Comparison of ENCODE assay signal across 18 cellular contexts in genomic region chr9:133527444-133527920, GRCh38. TPM values are rescaled to one million over a fixed set of nuclear protein-coding genes. Genes with fewer than 3 reads are reported as not detected.
DNase-seq lines count a peak whose midpoint lies in the region; ATAC-seq and TF ChIP-seq lines count a peak whose summit lies in the region.
"Had no signal": no experiment of that assay in that cellular context is flagged by ENCODE, and none has a peak within 500 bp of the region (broad histone marks: within the 10 kb centered on the region; RNA-seq: fewer than 3 reads in every experiment).

No MANE protein-coding gene starts in this region.

- TF ChIP-seq POLR2A in testis (IDR thresholded peaks at IDR 0.05) = no peak

- H3K9me3 ChIP-seq in NT2/D1 (ENCODE audit: insufficient read depth, low read length) = no peaks in the 10 kb centered on the region
- no peaks in the 10 kb centered on the region for H3K9me3 ChIP-seq in endodermal cell (ENCODE audit: control insufficient read depth, low read length)
- H3K9me3 ChIP-seq in testis = no peaks in the 10 kb centered on the region
- H3K9me3 ChIP-seq: prostate gland had no signal

- H3K4me3 Mint-ChIP-seq in endodermal cell (peak overlapping the region; percentile 10), mesothelial cell of epicardium (peak overlapping the region; percentile 40)
- H3K4me3 Mint-ChIP-seq in activated CD4-positive, alpha-beta T cell treated with anti-CD3 and anti-CD28 coated beads, Interleukin-2, amount 10 ng/mL, durations not matched to agents 24 days and 14 days = no peak overlapping the region
- H3K4me3 Mint-ChIP-seq: CD8-positive, alpha-beta memory T cell; memory B cell; stimulated activated naive CD8-positive, alpha-beta T cell treated with anti-CD3 and anti-CD28 coated beads, Interleukin-15, amount 100 ng/mL, for 72 hours had no signal

- H3K9ac ChIP-seq in NT2/D1 (ENCODE audit: insufficient read length, low read depth) = peak overlapping the region; percentile 61
- H3K9ac ChIP-seq in endodermal cell (ENCODE audit: extremely low read depth, low read length, poor library complexity, severe bottlenecking) = no peak overlapping the region

- H3K4me1 ChIP-seq in NT2/D1 (ENCODE audit: insufficient read depth, insufficient read length) = peaks cover 48% of the 10 kb centered on the region
- peaks cover 13% of the 10 kb centered on the region for H3K4me1 ChIP-seq in endodermal cell (ENCODE audit: control insufficient read depth, insufficient read depth, low read length)
- peaks cover 44% of the 10 kb centered on the region for H3K4me1 ChIP-seq in testis

- H3K27ac Mint-ChIP-seq in endodermal cell (peak overlapping the region; percentile 61), mesothelial cell of epicardium (peak overlapping the region; percentile 88)
- H3K27ac Mint-ChIP-seq in activated CD4-positive, alpha-beta T cell treated with anti-CD3 and anti-CD28 coated beads, Interleukin-2, amount 10 ng/mL, durations not matched to agents 24 days and 14 days = no peak overlapping the region
- H3K27ac Mint-ChIP-seq: CD8-positive, alpha-beta memory T cell; memory B cell had no signal

- WGBS in endodermal cell (ENCODE audit: insufficient coverage in 1 of 2, insufficient read length in 1 of 2), 2 experiments = 64 to 80% methylated on average over 16 to 18 of the region's 18 CpGs
- WGBS in testis, 2 donors = 51 to 55% methylated on average over 16 to 18 of the region's 18 CpGs

- H3K9me3 Mint-ChIP-seq in endodermal cell (no peaks in the 10 kb centered on the region), mesothelial cell of epicardium (no peaks in the 10 kb centered on the region)
- no peaks in the 10 kb centered on the region for H3K9me3 Mint-ChIP-seq in activated CD4-positive, alpha-beta T cell treated with anti-CD3 and anti-CD28 coated beads, Interleukin-2, amount 10 ng/mL, durations not matched to agents 24 days and 14 days
- H3K9me3 Mint-ChIP-seq: CD8-positive, alpha-beta memory T cell; memory B cell; stimulated activated naive CD8-positive, alpha-beta T cell treated with anti-CD3 and anti-CD28 coated beads, Interleukin-15, amount 100 ng/mL, for 72 hours had no signal

- peak overlapping the region; percentile 44 for H3K27ac ChIP-seq in endodermal cell (ENCODE audit: low read depth, low read length)
- H3K27ac ChIP-seq in testis = no peak overlapping the region
- H3K27ac ChIP-seq: prostate gland had no signal

- H3K36me3 ChIP-seq in NT2/D1 (ENCODE audit: insufficient read depth, insufficient read length, low read length) (no peaks in the 10 kb centered on the region), endodermal cell (ENCODE audit: control insufficient read depth, insufficient read depth, low read length) (no peaks in the 10 kb centered on the region), testis (ENCODE audit: low read depth, missing control alignments) (no peaks in the 10 kb centered on the region)
- H3K36me3 ChIP-seq: prostate gland had no signal

- no peaks in the 10 kb centered on the region for H3K36me3 Mint-ChIP-seq in endodermal cell (ENCODE audit: low read depth)
- no peaks in the 10 kb centered on the region for H3K36me3 Mint-ChIP-seq in mesothelial cell of epicardium
- no peaks in the 10 kb centered on the region for H3K36me3 Mint-ChIP-seq in activated CD4-positive, alpha-beta T cell treated with anti-CD3 and anti-CD28 coated beads, Interleukin-2, amount 10 ng/mL, durations not matched to agents 24 days and 14 days (ENCODE audit: low read depth)
- H3K36me3 Mint-ChIP-seq: CD8-positive, alpha-beta memory T cell; memory B cell had no signal

- no peak for ATAC-seq in HG02763 (IDR thresholded peaks at IDR 0.05; ENCODE audit: unreplicated experiment)
- ATAC-seq in GM19328 (IDR thresholded peaks at IDR 0.05; ENCODE audit: unreplicated experiment) = no peak
- ATAC-seq: stimulated activated naive CD8-positive, alpha-beta T cell treated with anti-CD3 and anti-CD28 coated beads, Interleukin-15, amount 100 ng/mL, for 72 hours had no signal

- DNase-seq in NT2/D1 (ENCODE audit: low read depth, low spot score) (no peak), endodermal cell (peak; percentile 58), mesothelial cell of epicardium (ENCODE audit: low spot score in 2 of 2, unreplicated experiment in 2 of 2) (no peak), testis (peak; percentile 61)
- DNase-seq in activated naive CD4-positive, alpha-beta T cell (lab: John Stamatoyannopoulos, UW) = no peak
- DNase-seq in activated CD4-positive, alpha-beta T cell treated with anti-CD3 and anti-CD28 coated beads, Interleukin-2, amount 10 ng/mL, durations not matched to agents 24 days and 14 days = no peak
- DNase-seq: activated effector memory CD4-positive, alpha-beta T cell treated with anti-CD3 and anti-CD28 coated beads, Interleukin-2, amount 50 U/mL, for 16 hours; CD8-positive, alpha-beta memory T cell; GF-D8; HCEC 1CT; NCI-H446; stimulated activated naive CD8-positive, alpha-beta T cell treated with anti-CD3 and anti-CD28 coated beads, Interleukin-15, amount 100 ng/mL, for 72 hours had no signal

- no peak overlapping the region for H3K4me3 ChIP-seq in NT2/D1 (ENCODE audit: insufficient read length, low read depth)
- H3K4me3 ChIP-seq in endodermal cell (ENCODE audit: low read length) = no peak overlapping the region
- H3K4me3 ChIP-seq in testis = no peak overlapping the region
- H3K4me3 ChIP-seq: prostate gland had no signal

- intact Hi-C loops in testis (cut with DNase I; ENCODE audit: low total_unique reads) = no loop called here
- intact Hi-C loops in activated CD4-positive, alpha-beta T cell treated with anti-CD3 and anti-CD28 coated beads, Interleukin-2, amount 10 ng/mL, durations not matched to agents 24 days and 14 days (cut with micrococcal nuclease) = no loop called here

- no peak for TF ChIP-seq CTCF in endodermal cell (conservative IDR thresholded peaks at IDR 0.05)
- no peak for TF ChIP-seq CTCF in mesothelial cell of epicardium (IDR thresholded peaks at IDR 0.05; ENCODE audit: unreplicated experiment)
- TF ChIP-seq CTCF in testis (IDR thresholded peaks at IDR 0.05) = no peak

- H3K27me3 ChIP-seq in NT2/D1 (ENCODE audit: insufficient read depth, insufficient read length) (peaks cover 13% of the 10 kb centered on the region), endodermal cell (ENCODE audit: control insufficient read depth, insufficient read depth, low read length, poor library complexity, severe bottlenecking) (no peaks in the 10 kb centered on the region), testis (no peaks in the 10 kb centered on the region)

- H3K27me3 Mint-ChIP-seq in endodermal cell (ENCODE audit: insufficient read depth) (peaks cover 1% of the 10 kb centered on the region), mesothelial cell of epicardium (ENCODE audit: low read depth) (no peaks in the 10 kb centered on the region)
- peaks cover 2% of the 10 kb centered on the region for H3K27me3 Mint-ChIP-seq in activated CD4-positive, alpha-beta T cell treated with anti-CD3 and anti-CD28 coated beads, Interleukin-2, amount 10 ng/mL, durations not matched to agents 24 days and 14 days

- peaks cover 22% of the 10 kb centered on the region for H3K4me1 Mint-ChIP-seq in endodermal cell
- peaks cover 57% of the 10 kb centered on the region for H3K4me1 Mint-ChIP-seq in mesothelial cell of epicardium
- H3K4me1 Mint-ChIP-seq in activated CD4-positive, alpha-beta T cell treated with anti-CD3 and anti-CD28 coated beads, Interleukin-2, amount 10 ng/mL, durations not matched to agents 24 days and 14 days = no peaks in the 10 kb centered on the region
- H3K4me1 Mint-ChIP-seq: CD8-positive, alpha-beta memory T cell had no signal

RNA-seq across cellular contexts. Expression of gene MYMK, which starts 2.7 kb away (rescaled TPM):
- not detected for total RNA-seq in endodermal cell
- not detected for polyA plus RNA-seq in endodermal cell (2013, experiment 1 of 2)
- 0.50 TPM for polyA plus RNA-seq in endodermal cell (2013, experiment 2 of 2)
- total RNA-seq in mesothelial cell of epicardium = not detected in 3 replicates
- not detected for total RNA-seq in testis
- 0.87 TPM for polyA plus RNA-seq in testis (ENCODE audit: insufficient read depth, low read depth, low replicate concordance)
- not detected in 2 replicates for total RNA-seq in activated CD4-positive, alpha-beta T cell treated with anti-CD3 and anti-CD28 coated beads, Interleukin-2, amount 10 ng/mL, durations not matched to agents 24 days and 14 days
- total RNA-seq: bronchial epithelial cell; CD8-positive, alpha-beta memory T cell; prostate gland; T-helper 2 cell treated with Interferon-gamma antibody and Interleukin-4, amounts not matched to agents 100 ng/mL and 5 ng/mL, for 36 hours had no signal
- polyA plus RNA-seq: CD8-positive, alpha-beta memory T cell had no signal

RNA-seq across cellular contexts. Expression of gene ADAMTSL2, which starts 7.0 kb away (rescaled TPM):
- total RNA-seq in endodermal cell (under 1 TPM; 0.18 to 0.93 TPM), mesothelial cell of epicardium (6.2 to 7.0 TPM (median 6.5 TPM) in 3 replicates), testis (10 to 100 TPM in 1 of 2 donors, 1 to 10 TPM in 1; 9.4 to 11.1 TPM)
- 2.2 TPM for polyA plus RNA-seq in endodermal cell (2013, experiment 1 of 2)
- 3.0 TPM for polyA plus RNA-seq in endodermal cell (2013, experiment 2 of 2)
- polyA plus RNA-seq in testis (ENCODE audit: insufficient read depth, low read depth, low replicate concordance) = 3.8 TPM
- not detected in 2 replicates for total RNA-seq in activated CD4-positive, alpha-beta T cell treated with anti-CD3 and anti-CD28 coated beads, Interleukin-2, amount 10 ng/mL, durations not matched to agents 24 days and 14 days
- total RNA-seq: bronchial epithelial cell; CD8-positive, alpha-beta memory T cell; T-helper 2 cell treated with Interferon-gamma antibody and Interleukin-4, amounts not matched to agents 100 ng/mL and 5 ng/mL, for 36 hours had no signal
- polyA plus RNA-seq: CD8-positive, alpha-beta memory T cell had no signal

RNA-seq across cellular contexts. Expression of gene SLC2A6, which starts 48.6 kb away (rescaled TPM):
- total RNA-seq in endodermal cell (10 to 100 TPM; 11.6 to 17.7 TPM), mesothelial cell of epicardium (8.2 to 9.0 TPM (median 8.2 TPM) in 3 replicates), testis (1 to 10 TPM; 2.6 to 3.5 TPM)
- polyA plus RNA-seq in endodermal cell (2013, experiment 1 of 2) = 10.7 TPM
- polyA plus RNA-seq in endodermal cell (2013, experiment 2 of 2) = 10.5 TPM
- polyA plus RNA-seq in testis (ENCODE audit: insufficient read depth, low read depth, low replicate concordance) = 2.9 TPM
- 3.2 and 4.0 TPM in 2 replicates for total RNA-seq in activated CD4-positive, alpha-beta T cell treated with anti-CD3 and anti-CD28 coated beads, Interleukin-2, amount 10 ng/mL, durations not matched to agents 24 days and 14 days

Comparison
In these comparisons a context has a peak if more than half of its experiments do, and no peak if none do; other contexts are left out.
1. DNase-seq: peak in endodermal cell (single experiment) and testis (single experiment); none in NT2/D1 (single experiment), mesothelial cell of epicardium (0 of 2), activated naive CD4-positive, alpha-beta T cell (0 of 4) and activated CD4-positive, alpha-beta T cell treated with anti-CD3 and anti-CD28 coated beads, Interleukin-2, amount 10 ng/mL, durations not matched to agents 24 days and 14 days (single experiment).